In genomic region chr21:16551101-16551695, GRCh38 we compare ENCODE assay signal across 31 cellular contexts.
DNase-seq lines count a peak whose midpoint lies in the region; ATAC-seq, FAIRE-seq and TF ChIP-seq lines count a peak whose summit lies in the region.
"Had no signal": no experiment of that assay in that cellular context is flagged by ENCODE, and none has a peak within 500 bp of the region (broad histone marks: within the 10 kb centered on the region; RNA-seq: fewer than 3 reads in every experiment).

No MANE protein-coding gene starts in this region.

- no peaks in the 10 kb centered on the region for H4K20me1 ChIP-seq in GM23248 (ENCODE audit: insufficient read depth)
- no peaks in the 10 kb centered on the region for H4K20me1 ChIP-seq in keratinocyte (ENCODE audit: control insufficient read depth, extremely low read depth, insufficient read depth, low read length)

- H2AFZ ChIP-seq in GM23248 = no peak overlapping the region
- no peak overlapping the region for H2AFZ ChIP-seq in keratinocyte (ENCODE audit: control insufficient read depth, low read length)

- no peak for TF ChIP-seq RAD21 in Ishikawa (IDR thresholded peaks at IDR 0.05; ENCODE audit: low read depth)

- ATAC-seq in HG03469 (IDR thresholded peaks at IDR 0.05; ENCODE audit: unreplicated experiment) = no peak
- ATAC-seq in GM18867 (IDR thresholded peaks at IDR 0.05; ENCODE audit: unreplicated experiment) = no peak
- ATAC-seq: activated T-cell treated with anti-CD3 and anti-CD28 coated beads, Interleukin-2, amount 50 U/mL, for 4 hours; naive thymus-derived CD4-positive, alpha-beta T cell had no signal

- 93 to 94% methylated on average over 6 of the region's 6 CpGs for WGBS in GM23248 (ENCODE audit: low coverage in 1 of 2, low lambda C conversion rate in 2 of 2, missing lambda C conversion rate in 2 of 2), 2 experiments

- H3K4me2 ChIP-seq in GM23248 (ENCODE audit: unreplicated experiment) (no peak overlapping the region), keratinocyte (ENCODE audit: control insufficient read depth, extremely low read depth, insufficient read depth, low read depth, low read length) (no peak overlapping the region)

- H3K9me3 ChIP-seq in GM23248 (ENCODE audit: low read depth) = no peaks in the 10 kb centered on the region
- H3K9me3 ChIP-seq in keratinocyte (ENCODE audit: control insufficient read depth, low read depth, low read length) = no peaks in the 10 kb centered on the region
- H3K9me3 ChIP-seq in uterus = no peaks in the 10 kb centered on the region
- H3K9me3 ChIP-seq: prostate gland, upper lobe of left lung had no signal

- H3K27me3 ChIP-seq in GM23248 (replicated peaks; ENCODE audit: insufficient read depth) (no peaks in the 10 kb centered on the region), keratinocyte (ENCODE audit: control insufficient read depth, extremely low read depth, insufficient read depth, low read length) (no peaks in the 10 kb centered on the region), uterus (no peaks in the 10 kb centered on the region)
- H3K27me3 ChIP-seq: cardiac muscle cell, upper lobe of left lung had no signal

- H3K9me1 ChIP-seq in keratinocyte (ENCODE audit: control insufficient read depth, extremely low read depth, insufficient read depth, low read length) = no peaks in the 10 kb centered on the region

- TF ChIP-seq POLR2A in uterus (IDR thresholded peaks at IDR 0.05) = no peak

- no peaks in the 10 kb centered on the region for H3K36me3 ChIP-seq in GM23248 (ENCODE audit: low read depth)
- no peaks in the 10 kb centered on the region for H3K36me3 ChIP-seq in keratinocyte (ENCODE audit: control insufficient read depth in 2 of 2, extremely low read depth in 1 of 2, insufficient read depth in 2 of 2, low read length in 2 of 2)
- no peaks in the 10 kb centered on the region for H3K36me3 ChIP-seq in uterus
- H3K36me3 ChIP-seq: cardiac muscle cell, prostate gland, upper lobe of left lung had no signal

- peak; percentile 40; the same call in 1 of the 2 replicates for TF ChIP-seq EP300 in Ishikawa (IDR thresholded peaks at IDR 0.05; ENCODE audit: borderline replicate concordance)

- H3K9me2 ChIP-seq in GM23248 (ENCODE audit: insufficient read depth) = no peaks in the 10 kb centered on the region

- H3K4me3 ChIP-seq in GM23248 (no peak overlapping the region), keratinocyte (ENCODE audit: control insufficient read depth in 2 of 3, extremely low read depth in 1 of 3, insufficient read depth in 2 of 3, low read depth in 1 of 3, low read length in 3 of 3) (no peak overlapping the region), uterus (no peak overlapping the region)
- H3K4me3 ChIP-seq: cardiac muscle cell, coronary artery, prostate gland, upper lobe of left lung had no signal

- H3K9ac ChIP-seq in GM23248 (no peak overlapping the region), keratinocyte (ENCODE audit: control insufficient read depth, extremely low read depth, insufficient read depth, low read length) (no peak overlapping the region)

- intact Hi-C loops in uterus (cut with DNase I; ENCODE audit: low total_unique reads) = no loop called here

- in situ Hi-C loops in GM23248 (cut with MboI) = no loop called here

- FAIRE-seq in keratinocyte (lab: Jason Lieb, UNC) = peak; percentile 23
- FAIRE-seq: astrocyte had no signal

- H3F3A ChIP-seq in GM23248 (ENCODE audit: insufficient read depth) = no peaks in the 10 kb centered on the region

- peak; percentile 23 for DNase-seq in GM23248
- DNase-seq in SW480 (ENCODE audit: low spot score) = peak; percentile 56
- no peak for DNase-seq in keratinocyte (ENCODE audit: low read depth, low spot score)
- DNase-seq in uterus = no peak
- no peak for DNase-seq in activated T-cell treated with anti-CD3 and anti-CD28 coated beads, Interleukin-2, amount 50 U/mL, for 48 hours
- DNase-seq: activated CD4-positive, CD25-positive, alpha-beta regulatory T cell; activated gamma-delta T cell treated with Interleukin-2 at 50 U/mL for 16 hours; activated T-cell treated with anti-CD3 and anti-CD28 coated beads, Interleukin-2, amount 50 U/mL, for 4 hours; Calu3; DND-41; effector memory CD4-positive, alpha-beta T cell; H7; head of caudate nucleus; naive thymus-derived CD4-positive, alpha-beta T cell; NCI-H1048; NCI-H2107; NCI-H446; NCI-H82; stimulated activated CD4-positive, alpha-beta T cell treated with anti-CD3 and anti-CD28 coated beads, Interleukin-15, amount 100 ng/mL, for 24 hours; stimulated activated CD4-positive, alpha-beta T cell treated with anti-CD3 and anti-CD28 coated beads, Interleukin-4, amount 100 ng/mL, for 4 hours; substantia nigra; upper lobe of left lung had no signal

- dilution Hi-C loops in keratinocyte (cut with MboI; ENCODE audit: extremely low pct_ligation_motif_present, low sequenced_read_pairs) = no loop called here

- H3K4me1 ChIP-seq in GM23248 (ENCODE audit: insufficient read depth) (peaks cover 7% of the 10 kb centered on the region), keratinocyte (ENCODE audit: control insufficient read depth, extremely low read depth, insufficient read depth, low read length) (no peaks in the 10 kb centered on the region), uterus (peaks cover 0 to 3% of the 10 kb centered on the region in 2 donors)
- H3K4me1 ChIP-seq: prostate gland, upper lobe of left lung had no signal

- H3K79me2 ChIP-seq in GM23248 (ENCODE audit: insufficient read depth) = no peaks in the 10 kb centered on the region
- no peaks in the 10 kb centered on the region for H3K79me2 ChIP-seq in keratinocyte (ENCODE audit: control insufficient read depth, insufficient read depth, low read length)

- TF ChIP-seq CTCF in keratinocyte (optimal IDR thresholded peaks at IDR 0.05 in 1 of 3, IDR thresholded peaks at IDR 0.05 in 1 of 3, conservative IDR thresholded peaks at IDR 0.05 in 1 of 3; ENCODE audit: extremely low read depth in 1 of 3, insufficient read depth in 2 of 3, low read length in 3 of 3) (no peak), uterus (IDR thresholded peaks at IDR 0.05) (no peak)

- H3K27ac ChIP-seq in GM23248 (no peak overlapping the region), keratinocyte (ENCODE audit: control insufficient read depth, insufficient read depth, low read length) (no peak overlapping the region), uterus (peak overlapping the region in 1 of 2 donors; percentile 8)
- H3K27ac ChIP-seq: C4-2B, cardiac muscle cell, coronary artery, prostate gland, RWPE1, upper lobe of left lung had no signal

TF ChIP-seq in Ishikawa, 13 proteins besides CTCF, POLR2A, EP300 and RAD21:
- TF ChIP-seq TEAD4 (IDR thresholded peaks at IDR 0.05) = no peak
- TF ChIP-seq YY1 (IDR thresholded peaks at IDR 0.05; ENCODE audit: low read depth) = no peak
- no peak for TF ChIP-seq TCF12 (IDR thresholded peaks at IDR 0.05; ENCODE audit: low read depth)
- TF ChIP-seq FOXM1 (IDR thresholded peaks at IDR 0.05; ENCODE audit: borderline replicate concordance, low read depth) = no peak
- TF ChIP-seq REST (IDR thresholded peaks at IDR 0.05; ENCODE audit: low read depth) = no peak
- no peak for TF ChIP-seq EGR1 (IDR thresholded peaks at IDR 0.05)
- no peak for TF ChIP-seq USF1 (IDR thresholded peaks at IDR 0.05)
- TF ChIP-seq CREB1 (IDR thresholded peaks at IDR 0.05; ENCODE audit: low read depth) = no peak
- TF ChIP-seq CEBPB (IDR thresholded peaks at IDR 0.05) = no peak
- TF ChIP-seq TAF1 (IDR thresholded peaks at IDR 0.05; ENCODE audit: low read depth) = no peak
- TF ChIP-seq NFIC (IDR thresholded peaks at IDR 0.05) = no peak
- no peak for TF ChIP-seq MAX (IDR thresholded peaks at IDR 0.05)
- no peak for TF ChIP-seq ZBTB7A (IDR thresholded peaks at IDR 0.05; ENCODE audit: low read depth)

Comparison
In these comparisons a context has a peak if more than half of its experiments do, and no peak if none do; other contexts are left out.
1. DNase-seq: peak in GM23248 (single experiment) and SW480 (single experiment); none in keratinocyte (single experiment), uterus (0 of 2) and activated T-cell treated with anti-CD3 and anti-CD28 coated beads, Interleukin-2, amount 50 U/mL, for 48 hours (0 of 2).